ENCODE assay signal across 4 cellular contexts in the genomic region with DNA sequence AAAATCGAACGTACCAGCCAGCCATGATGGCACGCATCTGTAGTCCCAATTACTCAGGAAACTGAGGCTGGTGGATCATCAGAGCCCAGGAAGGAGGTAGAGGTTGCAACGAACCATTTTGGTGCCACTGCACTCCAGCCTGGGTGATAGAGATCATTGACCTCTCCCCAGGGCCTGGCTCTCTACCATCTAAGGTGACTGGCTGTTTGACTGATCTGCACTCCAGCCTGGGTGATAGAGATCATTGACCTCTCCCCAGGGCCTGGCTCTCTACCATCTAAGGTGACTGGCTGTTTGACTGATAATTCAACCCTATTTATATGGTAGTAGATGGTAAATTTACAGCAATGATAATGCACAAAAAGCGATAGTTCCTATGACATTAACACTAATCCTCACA. TPM values are rescaled to one million over a fixed set of nuclear protein-coding genes. Genes with fewer than 3 reads are reported as not detected.
"Had no signal": no experiment of that assay in that cellular context is flagged by ENCODE, and none has a peak within 500 bp of the region (broad histone marks: within the 10 kb centered on the region; RNA-seq: fewer than 3 reads in every experiment).

No MANE protein-coding gene starts in this region.

RNA-seq across cellular contexts. Expression of a gene that starts 43.6 kb away (rescaled TPM):
- total RNA-seq: HepG2, HFFc6, HT1080 had no signal
- polyA plus RNA-seq: HepG2, IgD-negative memory B cell had no signal
